25 cellular contexts compared by ENCODE assay signal in genomic region chr5:156237361-156237760, GRCh38.
"Had no signal": no experiment of that assay in that cellular context is flagged by ENCODE, and none has a peak within 500 bp of the region (broad histone marks: within the 10 kb centered on the region; RNA-seq: fewer than 3 reads in every experiment).

No MANE protein-coding gene starts in this region.

- H3K4me3 ChIP-seq: body of pancreas, heart right ventricle, ovary, prostate gland had no signal

- H3K9me3 ChIP-seq: body of pancreas, heart right ventricle, neutrophil, ovary, prostate gland had no signal

- H3K27me3 Mint-ChIP-seq: activated B cell treated with CpG ODN at 0.5 μM for 24 hours; activated CD4-positive, alpha-beta T cell treated with anti-CD3 and anti-CD28 coated beads for 36 hours; dendritic cell treated with granulocyte-macrophage colony-stimulating factor and Interleukin-4, amounts not matched to agents 40 ng/mL and 50 ng/mL, for 4 days; stimulated activated naive B cell treated with anti-CD40 and anti-IgM and Interleukin-4, amounts not matched to agents 10 μg/mL and 1 μg/mL and 100 μg/mL, for 72 hours had no signal

- H3K4me1 ChIP-seq: body of pancreas, prostate gland had no signal

- H3K4me1 Mint-ChIP-seq: activated B cell treated with CpG ODN at 0.5 μM for 24 hours; activated CD4-positive, alpha-beta T cell treated with anti-CD3 and anti-CD28 coated beads for 36 hours; activated naive CD8-positive, alpha-beta T cell treated with anti-CD3 and anti-CD28 coated beads, Interleukin-2, amount 50 U/mL, for 24 hours; memory B cell; nephron; stimulated activated naive B cell treated with anti-CD40 and anti-IgM and Interleukin-4, amounts not matched to agents 10 μg/mL and 1 μg/mL and 100 μg/mL, for 72 hours had no signal

- H3K4me3 Mint-ChIP-seq: activated B cell treated with CpG ODN at 0.5 μM for 24 hours; activated CD4-positive, alpha-beta T cell treated with anti-CD3 and anti-CD28 coated beads for 36 hours; activated naive CD4-positive, alpha-beta T cell treated with anti-CD3 and anti-CD28 coated beads for 36 hours; activated naive CD8-positive, alpha-beta T cell treated with anti-CD3 and anti-CD28 coated beads, Interleukin-2, amount 50 U/mL, for 24 hours; dendritic cell treated with granulocyte-macrophage colony-stimulating factor and Interleukin-4, amounts not matched to agents 40 ng/mL and 50 ng/mL, for 4 days; memory B cell; nephron; stimulated activated naive B cell treated with anti-CD40 and anti-IgM and Interleukin-4, amounts not matched to agents 10 μg/mL and 1 μg/mL and 100 μg/mL, for 72 hours had no signal

- H3K27ac Mint-ChIP-seq: activated B cell treated with CpG ODN at 0.5 μM for 24 hours; activated CD4-positive, alpha-beta T cell treated with anti-CD3 and anti-CD28 coated beads for 36 hours; activated naive CD4-positive, alpha-beta T cell treated with anti-CD3 and anti-CD28 coated beads for 36 hours; activated naive CD8-positive, alpha-beta T cell treated with anti-CD3 and anti-CD28 coated beads, Interleukin-2, amount 50 U/mL, for 24 hours; dendritic cell treated with granulocyte-macrophage colony-stimulating factor and Interleukin-4, amounts not matched to agents 40 ng/mL and 50 ng/mL, for 4 days; memory B cell; nephron; stimulated activated naive B cell treated with anti-CD40 and anti-IgM and Interleukin-4, amounts not matched to agents 10 μg/mL and 1 μg/mL and 100 μg/mL, for 72 hours had no signal

- H3K27ac ChIP-seq: body of pancreas, heart right ventricle, neutrophil, ovary, prostate gland had no signal

- H3K36me3 Mint-ChIP-seq: memory B cell; stimulated activated naive B cell treated with anti-CD40 and anti-IgM and Interleukin-4, amounts not matched to agents 10 μg/mL and 1 μg/mL and 100 μg/mL, for 72 hours had no signal

- ATAC-seq: activated CD4-positive, alpha-beta T cell treated with anti-CD3 and anti-CD28 coated beads for 36 hours; activated naive CD8-positive, alpha-beta T cell treated with anti-CD3 and anti-CD28 coated beads, Interleukin-2, amount 50 U/mL, for 24 hours; body of pancreas; heart right ventricle; left cardiac atrium; stimulated activated naive B cell treated with anti-CD40 and anti-IgM and Interleukin-4, amounts not matched to agents 10 μg/mL and 1 μg/mL and 100 μg/mL, for 72 hours had no signal

- H3K36me3 ChIP-seq: heart right ventricle, neutrophil, ovary, prostate gland had no signal

- DNase-seq: activated B cell treated with CpG ODN at 0.5 μM for 24 hours; activated CD4-positive, alpha-beta T cell treated with anti-CD3 and anti-CD28 coated beads for 36 hours; activated CD4-positive, alpha-beta T cell treated with anti-CD3 and anti-CD28 coated beads, Interleukin-2, amount 50 U/mL, for 4 hours; activated naive CD4-positive, alpha-beta T cell treated with anti-CD3 and anti-CD28 coated beads for 36 hours; activated naive CD8-positive, alpha-beta T cell treated with anti-CD3 and anti-CD28 coated beads, Interleukin-2, amount 50 U/mL, for 24 hours; activated T-cell treated with anti-CD3 and anti-CD28 coated beads, Interleukin-2, amount 50 U/mL, for 48 hours; body of pancreas; caudate nucleus; effector CD8-positive, alpha-beta T cell; erythroblast; foreskin fibroblast; heart right ventricle; islet precursor cell; left cardiac atrium; ovary; stimulated activated CD4-positive, alpha-beta T cell treated with anti-CD3 and anti-CD28 coated beads, Interleukin-2, amount 100 ng/mL, for 48 hours; stimulated activated CD8-positive, alpha-beta memory T cell treated with anti-CD3 and anti-CD28 coated beads, Interleukin-4, amount 100 ng/mL, for 48 hours; stimulated activated naive B cell treated with anti-CD40 and anti-IgM and Interleukin-4, amounts not matched to agents 10 μg/mL and 1 μg/mL and 100 μg/mL, for 72 hours; T1000; trophoblast cell had no signal

- H3K27me3 ChIP-seq: body of pancreas, heart right ventricle, neutrophil, ovary had no signal

- H3K9me3 Mint-ChIP-seq: activated B cell treated with CpG ODN at 0.5 μM for 24 hours; activated naive CD4-positive, alpha-beta T cell treated with anti-CD3 and anti-CD28 coated beads for 36 hours; activated naive CD8-positive, alpha-beta T cell treated with anti-CD3 and anti-CD28 coated beads, Interleukin-2, amount 50 U/mL, for 24 hours; dendritic cell treated with granulocyte-macrophage colony-stimulating factor and Interleukin-4, amounts not matched to agents 40 ng/mL and 50 ng/mL, for 4 days; nephron had no signal
